Comparison of ENCODE assay signal across 1 cellular context in the genomic region with DNA sequence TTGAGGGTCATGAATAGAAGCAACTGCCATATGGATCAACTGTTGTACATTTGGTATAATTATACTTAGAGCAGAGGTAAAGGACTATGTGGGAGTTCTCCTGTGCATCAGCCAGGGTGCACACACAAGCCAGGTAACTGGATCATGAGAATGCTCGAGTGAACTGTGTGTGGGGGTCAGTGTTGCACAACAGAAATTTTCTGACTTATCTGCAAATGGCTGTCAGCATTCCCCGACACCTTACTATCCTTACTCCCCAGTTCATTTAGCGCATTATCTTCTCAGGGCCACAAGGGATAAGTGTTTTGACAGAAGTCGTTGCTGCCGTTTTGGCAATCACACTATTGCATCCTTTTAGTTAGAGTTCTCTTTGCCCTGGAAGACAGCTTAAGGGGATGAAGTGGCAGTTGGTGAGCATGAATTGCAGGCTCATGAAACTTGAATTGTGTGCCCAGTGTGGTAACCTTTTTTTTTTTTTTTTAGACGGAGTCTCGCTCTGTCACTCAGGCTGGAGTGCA.
TF ChIP-seq lines count a peak whose summit lies in the region.

No MANE protein-coding gene starts in this region.

TF ChIP-seq in HepG2, 621 proteins besides CTCF, POLR2A, EP300 and RAD21 (continues in another document):
- TF ChIP-seq ZC3H4 (CRISPR knock-in tag; IDR thresholded peaks at IDR 0.05; ENCODE audit: borderline replicate concordance) (peak; percentile 60; the same call in 1 of the 2 replicates), ZNF607 (CRISPR knock-in tag; IDR thresholded peaks at IDR 0.05; ENCODE audit: borderline replicate concordance) (no peak), U2AF2 (IDR thresholded peaks at IDR 0.05; ENCODE audit: low read depth, low read length) (no peak), NBN (conservative IDR thresholded peaks at IDR 0.05) (no peak), RXRA (CRISPR knock-in tag; IDR thresholded peaks at IDR 0.05) (no peak; the same call in 1 of the 2 replicates), NFIB (CRISPR knock-in tag; IDR thresholded peaks at IDR 0.05; ENCODE audit: borderline replicate concordance) (no peak), MIER3 (CRISPR knock-in tag; IDR thresholded peaks at IDR 0.05; ENCODE audit: borderline replicate concordance) (no peak), KLF16 (CRISPR knock-in tag; IDR thresholded peaks at IDR 0.05) (0 out of 4 replicates have a peak, but pooled peaks of 1 of the 2 experiments have one; percentile 27), SALL1 (CRISPR knock-in tag; IDR thresholded peaks at IDR 0.05) (peak; percentile 27; the same call in 1 of the 2 replicates), ATF7 (IDR thresholded peaks at IDR 0.05) (no peak), ATF7 (CRISPR knock-in tag; IDR thresholded peaks at IDR 0.05) (no peak), BCL6 (CRISPR knock-in tag; IDR thresholded peaks at IDR 0.05) (no peak), PAWR (CRISPR knock-in tag; IDR thresholded peaks at IDR 0.05; ENCODE audit: borderline replicate concordance) (no peak), TAF15 (IDR thresholded peaks at IDR 0.05; ENCODE audit: low read depth, low read length, poor library complexity, severe bottlenecking) (no peak), ZNF883 (CRISPR knock-in tag; IDR thresholded peaks at IDR 0.05; ENCODE audit: not compliant biosample characterization) (no peak), ESRRA (CRISPR knock-in tag; IDR thresholded peaks at IDR 0.05; ENCODE audit: low read depth) (0 out of 2 replicates have a peak, but pooled peaks have one; percentile 8), HMGA1 (CRISPR knock-in tag; conservative IDR thresholded peaks at IDR 0.05) (no peak), POLR2G (IDR thresholded peaks at IDR 0.05; ENCODE audit: low read depth, low read length) (no peak), ZNF670 (CRISPR knock-in tag; IDR thresholded peaks at IDR 0.05; ENCODE audit: borderline replicate concordance) (no peak), LCORL (IDR thresholded peaks at IDR 0.05) (no peak), LCORL (CRISPR knock-in tag; IDR thresholded peaks at IDR 0.05) (0 out of 2 replicates have a peak, but pooled peaks have one; percentile 26), SOX5 (CRISPR knock-in tag; IDR thresholded peaks at IDR 0.05; ENCODE audit: borderline replicate concordance) (peak; percentile 17; the same call in 1 of the 2 replicates), ARNT2 (CRISPR knock-in tag; IDR thresholded peaks at IDR 0.05; ENCODE audit: low read depth) (0 out of 2 replicates have a peak, but pooled peaks have one; percentile 13), ZKSCAN1 (IDR thresholded peaks at IDR 0.05; ENCODE audit: low read length) (no peak), ZNF678 (CRISPR knock-in tag; IDR thresholded peaks at IDR 0.05) (no peak), ZNF558 (CRISPR knock-in tag; IDR thresholded peaks at IDR 0.05; ENCODE audit: borderline replicate concordance) (no peak), CEBPG (CRISPR knock-in tag; IDR thresholded peaks at IDR 0.05) (peak; percentile 87), SAP130 (CRISPR knock-in tag; IDR thresholded peaks at IDR 0.05; ENCODE audit: low read depth) (peak; percentile 72; the same call in 1 of the 2 replicates), BRCA1 (CRISPR knock-in tag; IDR thresholded peaks at IDR 0.05) (no peak), SYNCRIP (IDR thresholded peaks at IDR 0.05; ENCODE audit: insufficient read depth, low read depth, low read length) (no peak), TEAD3 (CRISPR knock-in tag; optimal IDR thresholded peaks at IDR 0.05; ENCODE audit: borderline replicate concordance) (peak; percentile 44), PCBP2 (optimal IDR thresholded peaks at IDR 0.05; ENCODE audit: low read depth, low read length, poor library complexity, severe bottlenecking) (no peak), KDM6A (CRISPR knock-in tag; IDR thresholded peaks at IDR 0.05; ENCODE audit: low read depth) (no peak), MEIS2 (CRISPR knock-in tag; IDR thresholded peaks at IDR 0.05) (0 out of 2 replicates have a peak, but pooled peaks have one; percentile 33), CEBPB (IDR thresholded peaks at IDR 0.05; ENCODE audit: borderline replicate concordance, low read depth, low read length) (peak; percentile 90)
- TF ChIP-seq, protein P1, sequence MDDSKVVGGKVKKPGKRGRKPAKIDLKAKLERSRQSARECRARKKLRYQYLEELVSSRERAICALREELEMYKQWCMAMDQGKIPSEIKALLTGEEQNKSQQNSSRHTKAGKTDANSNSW (CRISPR knock-in tag; IDR thresholded peaks at IDR 0.05; ENCODE audit: borderline replicate concordance), result no peak
- TF ChIP-seq, protein P2, sequence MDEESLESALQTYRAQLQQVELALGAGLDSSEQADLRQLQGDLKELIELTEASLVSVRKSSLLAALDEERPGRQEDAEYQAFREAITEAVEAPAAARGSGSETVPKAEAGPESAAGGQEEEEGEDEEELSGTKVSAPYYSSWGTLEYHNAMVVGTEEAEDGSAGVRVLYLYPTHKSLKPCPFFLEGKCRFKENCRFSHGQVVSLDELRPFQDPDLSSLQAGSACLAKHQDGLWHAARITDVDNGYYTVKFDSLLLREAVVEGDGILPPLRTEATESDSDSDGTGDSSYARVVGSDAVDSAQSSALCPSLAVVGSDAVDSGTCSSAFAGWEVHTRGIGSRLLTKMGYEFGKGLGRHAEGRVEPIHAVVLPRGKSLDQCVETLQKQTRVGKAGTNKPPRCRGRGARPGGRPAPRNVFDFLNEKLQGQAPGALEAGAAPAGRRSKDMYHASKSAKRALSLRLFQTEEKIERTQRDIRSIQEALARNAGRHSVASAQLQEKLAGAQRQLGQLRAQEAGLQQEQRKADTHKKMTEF (CRISPR knock-in tag; IDR thresholded peaks at IDR 0.05), result peak; percentile 23; the same call in 1 of the 2 replicates
- TF ChIP-seq, protein P3, sequence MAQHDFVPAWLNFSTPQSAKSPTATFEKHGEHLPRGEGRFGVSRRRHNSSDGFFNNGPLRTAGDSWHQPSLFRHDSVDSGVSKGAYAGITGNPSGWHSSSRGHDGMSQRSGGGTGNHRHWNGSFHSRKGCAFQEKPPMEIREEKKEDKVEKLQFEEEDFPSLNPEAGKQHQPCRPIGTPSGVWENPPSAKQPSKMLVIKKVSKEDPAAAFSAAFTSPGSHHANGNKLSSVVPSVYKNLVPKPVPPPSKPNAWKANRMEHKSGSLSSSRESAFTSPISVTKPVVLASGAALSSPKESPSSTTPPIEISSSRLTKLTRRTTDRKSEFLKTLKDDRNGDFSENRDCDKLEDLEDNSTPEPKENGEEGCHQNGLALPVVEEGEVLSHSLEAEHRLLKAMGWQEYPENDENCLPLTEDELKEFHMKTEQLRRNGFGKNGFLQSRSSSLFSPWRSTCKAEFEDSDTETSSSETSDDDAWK (CRISPR knock-in tag; IDR thresholded peaks at IDR 0.05), result no peak
- TF ChIP-seq, protein P4, sequence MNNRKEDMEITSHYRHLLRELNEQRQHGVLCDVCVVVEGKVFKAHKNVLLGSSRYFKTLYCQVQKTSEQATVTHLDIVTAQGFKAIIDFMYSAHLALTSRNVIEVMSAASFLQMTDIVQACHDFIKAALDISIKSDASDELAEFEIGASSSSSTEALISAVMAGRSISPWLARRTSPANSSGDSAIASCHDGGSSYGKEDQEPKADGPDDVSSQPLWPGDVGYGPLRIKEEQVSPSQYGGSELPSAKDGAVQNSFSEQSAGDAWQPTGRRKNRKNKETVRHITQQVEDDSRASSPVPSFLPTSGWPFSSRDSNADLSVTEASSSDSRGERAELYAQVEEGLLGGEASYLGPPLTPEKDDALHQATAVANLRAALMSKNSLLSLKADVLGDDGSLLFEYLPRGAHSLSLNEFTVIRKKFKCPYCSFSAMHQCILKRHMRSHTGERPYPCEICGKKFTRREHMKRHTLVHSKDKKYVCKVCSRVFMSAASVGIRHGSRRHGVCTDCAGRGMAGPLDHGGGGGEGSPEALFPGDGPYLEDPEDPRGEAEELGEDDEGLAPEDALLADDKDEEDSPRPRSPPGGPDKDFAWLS (CRISPR knock-in tag; IDR thresholded peaks at IDR 0.05; ENCODE audit: borderline replicate concordance), result no peak
- TF ChIP-seq, protein P5, sequence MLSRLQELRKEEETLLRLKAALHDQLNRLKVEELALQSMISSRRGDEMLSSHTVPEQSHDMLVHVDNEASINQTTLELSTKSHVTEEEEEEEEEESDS (CRISPR knock-in tag; IDR thresholded peaks at IDR 0.05; ENCODE audit: borderline replicate concordance), result no peak
- TF ChIP-seq, protein P6, sequence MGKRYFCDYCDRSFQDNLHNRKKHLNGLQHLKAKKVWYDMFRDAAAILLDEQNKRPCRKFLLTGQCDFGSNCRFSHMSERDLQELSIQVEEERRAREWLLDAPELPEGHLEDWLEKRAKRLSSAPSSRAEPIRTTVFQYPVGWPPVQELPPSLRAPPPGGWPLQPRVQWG (CRISPR knock-in tag; IDR thresholded peaks at IDR 0.05; ENCODE audit: borderline replicate concordance, low read depth), result no peak
- TF ChIP-seq, protein P7, sequence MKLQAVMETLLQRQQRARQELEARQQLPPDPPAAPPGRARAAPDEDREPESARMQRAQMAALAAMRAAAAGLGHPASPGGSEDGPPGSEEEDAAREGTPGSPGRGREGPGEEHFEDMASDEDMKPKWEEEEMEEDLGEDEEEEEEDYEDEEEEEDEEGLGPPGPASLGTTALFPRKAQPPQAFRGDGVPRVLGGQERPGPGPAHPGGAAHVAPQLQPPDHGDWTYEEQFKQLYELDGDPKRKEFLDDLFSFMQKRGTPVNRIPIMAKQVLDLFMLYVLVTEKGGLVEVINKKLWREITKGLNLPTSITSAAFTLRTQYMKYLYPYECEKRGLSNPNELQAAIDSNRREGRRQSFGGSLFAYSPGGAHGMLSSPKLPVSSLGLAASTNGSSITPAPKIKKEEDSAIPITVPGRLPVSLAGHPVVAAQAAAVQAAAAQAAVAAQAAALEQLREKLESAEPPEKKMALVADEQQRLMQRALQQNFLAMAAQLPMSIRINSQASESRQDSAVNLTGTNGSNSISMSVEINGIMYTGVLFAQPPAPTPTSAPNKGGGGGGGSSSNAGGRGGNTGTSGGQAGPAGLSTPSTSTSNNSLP (IDR thresholded peaks at IDR 0.05; ENCODE audit: low read depth, low read length), result no peak
- TF ChIP-seq, protein P8, sequence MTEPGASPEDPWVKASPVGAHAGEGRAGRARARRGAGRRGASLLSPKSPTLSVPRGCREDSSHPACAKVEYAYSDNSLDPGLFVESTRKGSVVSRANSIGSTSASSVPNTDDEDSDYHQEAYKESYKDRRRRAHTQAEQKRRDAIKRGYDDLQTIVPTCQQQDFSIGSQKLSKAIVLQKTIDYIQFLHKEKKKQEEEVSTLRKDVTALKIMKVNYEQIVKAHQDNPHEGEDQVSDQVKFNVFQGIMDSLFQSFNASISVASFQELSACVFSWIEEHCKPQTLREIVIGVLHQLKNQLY (CRISPR knock-in tag; IDR thresholded peaks at IDR 0.05), result no peak
- TF ChIP-seq, protein P9, sequence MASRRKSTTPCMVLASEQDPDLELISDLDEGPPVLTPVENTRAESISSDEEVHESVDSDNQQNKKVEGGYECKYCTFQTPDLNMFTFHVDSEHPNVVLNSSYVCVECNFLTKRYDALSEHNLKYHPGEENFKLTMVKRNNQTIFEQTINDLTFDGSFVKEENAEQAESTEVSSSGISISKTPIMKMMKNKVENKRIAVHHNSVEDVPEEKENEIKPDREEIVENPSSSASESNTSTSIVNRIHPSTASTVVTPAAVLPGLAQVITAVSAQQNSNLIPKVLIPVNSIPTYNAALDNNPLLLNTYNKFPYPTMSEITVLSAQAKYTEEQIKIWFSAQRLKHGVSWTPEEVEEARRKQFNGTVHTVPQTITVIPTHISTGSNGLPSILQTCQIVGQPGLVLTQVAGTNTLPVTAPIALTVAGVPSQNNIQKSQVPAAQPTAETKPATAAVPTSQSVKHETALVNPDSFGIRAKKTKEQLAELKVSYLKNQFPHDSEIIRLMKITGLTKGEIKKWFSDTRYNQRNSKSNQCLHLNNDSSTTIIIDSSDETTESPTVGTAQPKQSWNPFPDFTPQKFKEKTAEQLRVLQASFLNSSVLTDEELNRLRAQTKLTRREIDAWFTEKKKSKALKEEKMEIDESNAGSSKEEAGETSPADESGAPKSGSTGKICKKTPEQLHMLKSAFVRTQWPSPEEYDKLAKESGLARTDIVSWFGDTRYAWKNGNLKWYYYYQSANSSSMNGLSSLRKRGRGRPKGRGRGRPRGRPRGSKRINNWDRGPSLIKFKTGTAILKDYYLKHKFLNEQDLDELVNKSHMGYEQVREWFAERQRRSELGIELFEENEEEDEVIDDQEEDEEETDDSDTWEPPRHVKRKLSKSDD (CRISPR knock-in tag; IDR thresholded peaks at IDR 0.05; ENCODE audit: low read depth), result 0 out of 2 replicates have a peak, but pooled peaks have one; percentile 27
- TF ChIP-seq, protein P10, sequence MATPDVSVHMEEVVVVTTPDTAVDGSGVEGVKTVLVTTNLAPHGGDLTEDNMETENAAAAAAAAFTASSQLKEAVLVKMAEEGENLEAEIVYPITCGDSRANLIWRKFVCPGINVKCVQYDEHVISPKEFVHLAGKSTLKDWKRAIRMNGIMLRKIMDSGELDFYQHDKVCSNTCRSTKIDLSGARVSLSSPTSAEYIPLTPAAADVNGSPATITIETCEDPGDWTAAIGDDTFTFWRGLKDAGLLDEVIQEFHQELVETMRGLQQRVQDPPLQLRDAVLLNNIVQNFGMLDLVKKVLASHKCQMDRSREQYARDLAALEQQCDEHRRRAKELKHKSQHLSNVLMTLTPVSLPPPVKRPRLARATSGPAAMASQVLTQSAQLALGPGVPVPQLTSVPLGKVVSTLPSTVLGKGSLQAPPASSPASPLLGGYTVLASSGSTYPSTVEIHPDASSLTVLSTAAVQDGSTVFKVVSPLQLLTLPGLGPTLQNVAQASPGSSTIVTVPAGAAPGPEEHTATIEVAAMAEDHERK (CRISPR knock-in tag; IDR thresholded peaks at IDR 0.05; ENCODE audit: low read depth), result no peak
- TF ChIP-seq, protein P11, sequence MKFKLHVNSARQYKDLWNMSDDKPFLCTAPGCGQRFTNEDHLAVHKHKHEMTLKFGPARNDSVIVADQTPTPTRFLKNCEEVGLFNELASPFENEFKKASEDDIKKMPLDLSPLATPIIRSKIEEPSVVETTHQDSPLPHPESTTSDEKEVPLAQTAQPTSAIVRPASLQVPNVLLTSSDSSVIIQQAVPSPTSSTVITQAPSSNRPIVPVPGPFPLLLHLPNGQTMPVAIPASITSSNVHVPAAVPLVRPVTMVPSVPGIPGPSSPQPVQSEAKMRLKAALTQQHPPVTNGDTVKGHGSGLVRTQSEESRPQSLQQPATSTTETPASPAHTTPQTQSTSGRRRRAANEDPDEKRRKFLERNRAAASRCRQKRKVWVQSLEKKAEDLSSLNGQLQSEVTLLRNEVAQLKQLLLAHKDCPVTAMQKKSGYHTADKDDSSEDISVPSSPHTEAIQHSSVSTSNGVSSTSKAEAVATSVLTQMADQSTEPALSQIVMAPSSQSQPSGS (CRISPR knock-in tag; IDR thresholded peaks at IDR 0.05), result no peak
- TF ChIP-seq, protein P12, sequence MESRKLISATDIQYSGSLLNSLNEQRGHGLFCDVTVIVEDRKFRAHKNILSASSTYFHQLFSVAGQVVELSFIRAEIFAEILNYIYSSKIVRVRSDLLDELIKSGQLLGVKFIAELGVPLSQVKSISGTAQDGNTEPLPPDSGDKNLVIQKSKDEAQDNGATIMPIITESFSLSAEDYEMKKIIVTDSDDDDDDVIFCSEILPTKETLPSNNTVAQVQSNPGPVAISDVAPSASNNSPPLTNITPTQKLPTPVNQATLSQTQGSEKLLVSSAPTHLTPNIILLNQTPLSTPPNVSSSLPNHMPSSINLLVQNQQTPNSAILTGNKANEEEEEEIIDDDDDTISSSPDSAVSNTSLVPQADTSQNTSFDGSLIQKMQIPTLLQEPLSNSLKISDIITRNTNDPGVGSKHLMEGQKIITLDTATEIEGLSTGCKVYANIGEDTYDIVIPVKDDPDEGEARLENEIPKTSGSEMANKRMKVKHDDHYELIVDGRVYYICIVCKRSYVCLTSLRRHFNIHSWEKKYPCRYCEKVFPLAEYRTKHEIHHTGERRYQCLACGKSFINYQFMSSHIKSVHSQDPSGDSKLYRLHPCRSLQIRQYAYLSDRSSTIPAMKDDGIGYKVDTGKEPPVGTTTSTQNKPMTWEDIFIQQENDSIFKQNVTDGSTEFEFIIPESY (CRISPR knock-in tag; IDR thresholded peaks at IDR 0.05), result peak; percentile 22; the same call in 1 of the 2 replicates
